ENCODE assay signal across 23 cellular contexts in genomic region chr16:23499801-23500200, GRCh38. TPM values are rescaled to one million over a fixed set of nuclear protein-coding genes. Genes with fewer than 3 reads are reported as not detected.
DNase-seq lines count a peak whose midpoint lies in the region; ATAC-seq, FAIRE-seq and TF ChIP-seq lines count a peak whose summit lies in the region.
"Had no signal": no experiment of that assay in that cellular context is flagged by ENCODE, and none has a peak within 500 bp of the region (broad histone marks: within the 10 kb centered on the region; RNA-seq: fewer than 3 reads in every experiment).

No MANE protein-coding gene starts in this region.

- H3K36me3 Mint-ChIP-seq in CD14-positive monocyte (peaks cover 29 to 36% of the 10 kb centered on the region in 2 donors), T-helper 17 cell (ENCODE audit: low read depth) (peaks cover 3% of the 10 kb centered on the region)
- H3K36me3 Mint-ChIP-seq: natural killer cell treated with Interleukin-12 subunit alpha and Interleukin-12 subunit beta and Interleukin-15 and Interleukin-18, amount 100 ng/mL, for 72 hours had no signal

- H3K36me3 ChIP-seq in pancreas (peaks cover 0 to 10% (median 8%) of the 10 kb centered on the region in 3 donors), gastrocnemius medialis (peaks cover 0 to 8% of the 10 kb centered on the region in 2 donors)
- H3K36me3 ChIP-seq: uterus had no signal

- TF ChIP-seq CTCF in CD14-positive monocyte (IDR thresholded peaks at IDR 0.05) (no peak), pancreas (IDR thresholded peaks at IDR 0.05) (no peak), gastrocnemius medialis (IDR thresholded peaks at IDR 0.05 in 4 of 5, conservative IDR thresholded peaks at IDR 0.05 in 1 of 5) (no peak)

- no peak for DNase-seq in CD14-positive monocyte (ENCODE audit: low spot score)
- DNase-seq in T-helper 17 cell: no peak
- DNase-seq in pancreas: peak; percentile 81 to 93 (median 88)
- no peak for DNase-seq in gastrocnemius medialis
- no peak for DNase-seq in DMS153 treated with DMSO at 0.1 percent for 48 hours (lab: John Stamatoyannopoulos, UW; ENCODE audit: unreplicated experiment)
- DNase-seq in NCI-H1436 (lab: John Stamatoyannopoulos, UW): no peak
- DNase-seq: ACHN; activated CD4-positive, alpha-beta T cell treated with anti-CD3 and anti-CD28 coated beads, Interleukin-2, amount 50 U/mL, for 4 hours; activated naive CD4-positive, alpha-beta T cell; CD4-positive, alpha-beta memory T cell; central memory CD4-positive, alpha-beta T cell; effector CD4-positive, alpha-beta T cell; heart left ventricle; NCI-H1417; NCI-H524 treated with DMSO at 0.1 percent for 48 hours; stimulated activated CD4-positive, alpha-beta T cell treated with anti-CD3 and anti-CD28 coated beads, Interleukin-2, amount 100 ng/mL, for 48 hours; uterus had no signal

- H3K27ac ChIP-seq in pancreas (peak overlapping the region; percentile 53 to 70 (median 64)), gastrocnemius medialis (no peak overlapping the region)
- H3K27ac ChIP-seq: uterus had no signal

- WGBS in pancreas, 2 donors: 39 to 47% methylated on average over 7 of the region's 7 CpGs

- ATAC-seq in T-helper 17 cell (no peak), esophagus mucosa (peak; percentile 27), pancreas (peak; percentile 75 to 83 (median 82)), gastrocnemius medialis (no peak), GM21529 (IDR thresholded peaks at IDR 0.05; ENCODE audit: unreplicated experiment) (no peak)
- ATAC-seq: heart left ventricle; natural killer cell treated with Interleukin-12 subunit alpha and Interleukin-12 subunit beta and Interleukin-15 and Interleukin-18, amount 100 ng/mL, for 72 hours had no signal

- peak overlapping the region in 6 of 7 donors; percentile 4 to 86 (median 64) for H3K27ac Mint-ChIP-seq in CD14-positive monocyte
- no peak overlapping the region for H3K27ac Mint-ChIP-seq in T-helper 17 cell
- H3K27ac Mint-ChIP-seq: natural killer cell treated with Interleukin-12 subunit alpha and Interleukin-12 subunit beta and Interleukin-15 and Interleukin-18, amount 100 ng/mL, for 72 hours; progenitor cell of endocrine pancreas had no signal

- H3K4me3 Mint-ChIP-seq in CD14-positive monocyte (no peak overlapping the region), T-helper 17 cell (peak overlapping the region; percentile 31)
- H3K4me3 Mint-ChIP-seq: CD4-positive, alpha-beta memory T cell; natural killer cell treated with Interleukin-12 subunit alpha and Interleukin-12 subunit beta and Interleukin-15 and Interleukin-18, amount 100 ng/mL, for 72 hours had no signal

- peaks cover 64% of the 10 kb centered on the region for H3K4me1 Mint-ChIP-seq in CD14-positive monocyte
- peaks cover 27% of the 10 kb centered on the region for H3K4me1 Mint-ChIP-seq in T-helper 17 cell

- H3K4me1 ChIP-seq in pancreas: peaks cover 53 to 80% (median 60%) of the 10 kb centered on the region in 3 donors
- peaks cover 13 to 18% of the 10 kb centered on the region in 2 donors for H3K4me1 ChIP-seq in gastrocnemius medialis
- H3K4me1 ChIP-seq: uterus had no signal

- FAIRE-seq in pancreas (lab: Jason Lieb, UNC): no peak
- FAIRE-seq: islet of Langerhans had no signal

- peaks cover 0 to 1% (median 0%) of the 10 kb centered on the region in 7 donors for H3K9me3 Mint-ChIP-seq in CD14-positive monocyte
- H3K9me3 Mint-ChIP-seq: CD4-positive, alpha-beta memory T cell; natural killer cell treated with Interleukin-12 subunit alpha and Interleukin-12 subunit beta and Interleukin-15 and Interleukin-18, amount 100 ng/mL, for 72 hours had no signal

- H3K9me3 ChIP-seq in T-helper 17 cell (ENCODE audit: control insufficient read depth, low read length, poor library complexity, severe bottlenecking) (no peaks in the 10 kb centered on the region), pancreas (no peaks in the 10 kb centered on the region), gastrocnemius medialis (no peaks in the 10 kb centered on the region)
- H3K9me3 ChIP-seq: heart left ventricle, uterus had no signal

- intact Hi-C loops in CD14-positive monocyte (cut with micrococcal nuclease): loop anchor here (10.0 kb wide), 2 partner anchors 45 kb away; partner anchors contain the start of gene COG7 (in 1 of the 2)
- intact Hi-C loops in pancreas (cut with DNase I): no loop called here
- intact Hi-C loops in gastrocnemius medialis (cut with DNase I; ENCODE audit: low total_unique reads): no loop called here

- H3K27me3 Mint-ChIP-seq in CD14-positive monocyte (ENCODE audit: low read depth in 3 of 3): no peaks in the 10 kb centered on the region
- H3K27me3 Mint-ChIP-seq in T-helper 17 cell: no peaks in the 10 kb centered on the region
- H3K27me3 Mint-ChIP-seq: CD4-positive, alpha-beta memory T cell; natural killer cell treated with Interleukin-12 subunit alpha and Interleukin-12 subunit beta and Interleukin-15 and Interleukin-18, amount 100 ng/mL, for 72 hours; progenitor cell of endocrine pancreas had no signal

- no peaks in the 10 kb centered on the region for H3K27me3 ChIP-seq in pancreas
- no peaks in the 10 kb centered on the region for H3K27me3 ChIP-seq in gastrocnemius medialis
- H3K27me3 ChIP-seq: heart left ventricle, uterus had no signal

- no peak overlapping the region for H3K4me3 ChIP-seq in pancreas
- H3K4me3 ChIP-seq in gastrocnemius medialis: no peak overlapping the region
- H3K4me3 ChIP-seq: heart left ventricle, skin epidermis, uterus had no signal

- no peak for TF ChIP-seq POLR2A in gastrocnemius medialis (IDR thresholded peaks at IDR 0.05)

- in situ Hi-C loops in gastrocnemius medialis (cut with MboI; ENCODE audit: low sequenced_read_pairs in 4 of 4): no loop called here

RNA-seq across cellular contexts. Expression of gene GGA2, which starts 10.5 kb away (rescaled TPM):
- polyA plus RNA-seq in CD14-positive monocyte: 10 to 100 TPM; 37.5 to 49.5 TPM
- total RNA-seq in T-helper 17 cell: 100 to 1,000 TPM; 116 to 117 TPM
- 24.6 TPM for total RNA-seq in esophagus mucosa
- total RNA-seq in pancreas: 10 to 100 TPM; 47.4 to 93.3 (median 83.2) TPM
- polyA plus RNA-seq in pancreas: 10 to 100 TPM; 42.4 to 53.3 TPM
- total RNA-seq in gastrocnemius medialis: 10 to 100 TPM; 31.0 to 79.9 (median 48.8) TPM

RNA-seq across cellular contexts. Expression of gene COG7, which starts 46.8 kb away (rescaled TPM):
- polyA plus RNA-seq in CD14-positive monocyte: 1 to 10 TPM; 6.6 to 8.0 TPM
- 10 to 100 TPM; 16.9 to 17.1 TPM for total RNA-seq in T-helper 17 cell
- 14.8 TPM for total RNA-seq in esophagus mucosa
- total RNA-seq in pancreas: 10 to 100 TPM in 1 of 6 donors, 1 to 10 TPM in 5; 5.9 to 13.6 (median 8.0) TPM
- 10 to 100 TPM; 21.8 to 34.0 TPM for polyA plus RNA-seq in pancreas
- total RNA-seq in gastrocnemius medialis: 10 to 100 TPM in 1 of 4 donors, 1 to 10 TPM in 3; 6.6 to 12.9 (median 7.1) TPM

RNA-seq across cellular contexts. Expression of gene EARS2, which starts 57.3 kb away (rescaled TPM):
- polyA plus RNA-seq in CD14-positive monocyte (1 to 10 TPM; 2.9 to 4.2 TPM), pancreas (10 to 100 TPM in 1 of 2 donors, 1 to 10 TPM in 1; 9.1 to 11.6 TPM)
- total RNA-seq in T-helper 17 cell (10 to 100 TPM; 10.0 to 13.0 TPM), esophagus mucosa (13.5 TPM), pancreas (10 to 100 TPM in 4 of 6 donors, 1 to 10 TPM in 2; 8.2 to 11.2 (median 10.9) TPM), gastrocnemius medialis (10 to 100 TPM in 3 of 4 donors, 1 to 10 TPM in 1; 8.4 to 39.6 (median 19.3) TPM)

RNA-seq across cellular contexts. Expression of gene UBFD1, which starts 57.7 kb away (rescaled TPM):
- 1 to 10 TPM; 8.0 to 8.9 TPM for polyA plus RNA-seq in CD14-positive monocyte
- 10 to 100 TPM; 37.9 to 43.3 TPM for total RNA-seq in T-helper 17 cell
- 27.3 TPM for total RNA-seq in esophagus mucosa
- 10 to 100 TPM; 15.6 to 38.2 (median 20.4) TPM for total RNA-seq in pancreas
- 1 to 10 TPM; 5.9 to 8.7 TPM for polyA plus RNA-seq in pancreas
- 100 to 1,000 TPM; 133 to 367 (median 317) TPM for total RNA-seq in gastrocnemius medialis

Comparison
In these comparisons a context has a peak if more than half of its experiments do, and no peak if none do; other contexts are left out.
1. DNase-seq: peak in pancreas (6 of 6); none in CD14-positive monocyte (single experiment), T-helper 17 cell (0 of 3), gastrocnemius medialis (0 of 2), DMS153 treated with DMSO at 0.1 percent for 48 hours (single experiment) and NCI-H1436 (single experiment).
2. ATAC-seq: peak in esophagus mucosa (single experiment) and pancreas (4 of 4); none in T-helper 17 cell (single experiment), gastrocnemius medialis (0 of 2) and GM21529 (single experiment).
3. H3K27ac ChIP-seq: peak in pancreas (4 of 4); none in gastrocnemius medialis (0 of 4).
4. intact Hi-C loops: an anchor here in CD14-positive monocyte (10.0 kb wide); none called in pancreas and gastrocnemius medialis.